24 cellular contexts compared by ENCODE assay signal in the genomic region with DNA sequence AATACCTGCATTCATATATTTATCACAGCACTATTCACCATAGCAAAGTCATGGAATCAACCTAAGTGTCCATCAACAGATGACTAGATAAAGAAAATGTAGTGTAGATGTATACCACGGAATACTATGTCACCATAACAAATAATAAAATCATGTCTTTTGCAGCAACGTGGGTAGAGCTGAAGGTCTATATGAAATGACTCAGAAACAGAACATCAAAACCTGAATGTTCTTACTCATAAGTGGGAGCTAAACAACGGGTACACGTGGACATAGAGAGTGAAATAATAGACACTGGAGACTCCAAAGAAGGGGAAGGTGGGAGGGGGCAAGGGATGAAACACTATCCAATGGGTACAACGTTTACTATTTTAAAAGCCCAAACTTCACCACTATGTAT. TPM values are rescaled to one million over a fixed set of nuclear protein-coding genes. Genes with fewer than 3 reads are reported as not detected.
A peak's percentile ranks its signal among the peaks of the same experiment; 100 is the strongest.
DNase-seq lines count a peak whose midpoint lies in the region; ATAC-seq and TF ChIP-seq lines count a peak whose summit lies in the region.
"Had no signal": no experiment of that assay in that cellular context is flagged by ENCODE, and none has a peak within 500 bp of the region (broad histone marks: within the 10 kb centered on the region; RNA-seq: fewer than 3 reads in every experiment).

No MANE protein-coding gene starts in this region.

- H3K4me1 Mint-ChIP-seq in activated T-cell treated with anti-CD3 and anti-CD28 coated beads, Interleukin-2, amount 50 U/mL, for 72 hours (ENCODE audit: low read depth), result peaks cover 55% of the 10 kb centered on the region
- peaks cover 59% of the 10 kb centered on the region for H3K4me1 Mint-ChIP-seq in central memory CD8-positive, alpha-beta T cell
- peaks cover 87% of the 10 kb centered on the region for H3K4me1 Mint-ChIP-seq in stimulated activated naive CD8-positive, alpha-beta T cell treated with anti-CD3 and anti-CD28 coated beads, Interleukin-15, Interleukin-2, amounts not matched to agents 100 ng/mL and 50 ng/mL, for 24 hours (ENCODE audit: low read depth)
- peaks cover 10% of the 10 kb centered on the region for H3K4me1 Mint-ChIP-seq in WTC11
- H3K4me1 Mint-ChIP-seq: endodermal cell had no signal

- H3K27ac Mint-ChIP-seq in activated T-cell treated with anti-CD3 and anti-CD28 coated beads, Interleukin-2, amount 50 U/mL, for 72 hours, result peak overlapping the region; percentile 44
- H3K27ac Mint-ChIP-seq in central memory CD8-positive, alpha-beta T cell (ENCODE audit: low read depth), result peak overlapping the region; percentile 26
- H3K27ac Mint-ChIP-seq in stimulated activated naive CD8-positive, alpha-beta T cell treated with anti-CD3 and anti-CD28 coated beads, Interleukin-15, Interleukin-2, amounts not matched to agents 100 ng/mL and 50 ng/mL, for 24 hours, result peak overlapping the region; percentile 75
- H3K27ac Mint-ChIP-seq in WTC11, result no peak overlapping the region

- no peaks in the 10 kb centered on the region for H3K9me3 Mint-ChIP-seq in activated T-cell treated with anti-CD3 and anti-CD28 coated beads, Interleukin-2, amount 50 U/mL, for 72 hours
- no peaks in the 10 kb centered on the region for H3K9me3 Mint-ChIP-seq in central memory CD8-positive, alpha-beta T cell
- H3K9me3 Mint-ChIP-seq in stimulated activated naive CD8-positive, alpha-beta T cell treated with anti-CD3 and anti-CD28 coated beads, Interleukin-15, Interleukin-2, amounts not matched to agents 100 ng/mL and 50 ng/mL, for 24 hours, result no peaks in the 10 kb centered on the region
- no peaks in the 10 kb centered on the region for H3K9me3 Mint-ChIP-seq in WTC11
- H3K9me3 Mint-ChIP-seq: endodermal cell had no signal

- TF ChIP-seq CTCF in adrenal gland (IDR thresholded peaks at IDR 0.05) (no peak), WTC11 (IDR thresholded peaks at IDR 0.05) (no peak)

- peaks cover 9 to 63% of the 10 kb centered on the region in 2 donors for H3K36me3 Mint-ChIP-seq in activated T-cell treated with anti-CD3 and anti-CD28 coated beads, Interleukin-2, amount 50 U/mL, for 72 hours (ENCODE audit: insufficient read depth in 2 of 2)
- peaks cover 45% of the 10 kb centered on the region for H3K36me3 Mint-ChIP-seq in central memory CD8-positive, alpha-beta T cell (ENCODE audit: insufficient read depth)
- H3K36me3 Mint-ChIP-seq in stimulated activated naive CD8-positive, alpha-beta T cell treated with anti-CD3 and anti-CD28 coated beads, Interleukin-15, Interleukin-2, amounts not matched to agents 100 ng/mL and 50 ng/mL, for 24 hours (ENCODE audit: low read depth), result peaks cover 87% of the 10 kb centered on the region
- peaks cover 59% of the 10 kb centered on the region for H3K36me3 Mint-ChIP-seq in WTC11

- H3K27ac ChIP-seq in adrenal gland, result no peak overlapping the region
- H3K27ac ChIP-seq: cardiac muscle cell, esophagus squamous epithelium, gastrocnemius medialis, hepatocyte, SK-N-MC, skin epidermis, vagina, WERI-Rb-1 had no signal

- no peaks in the 10 kb centered on the region for H3K4me1 ChIP-seq in adrenal gland (replicated peaks in 1 of 2)
- H3K4me1 ChIP-seq: vagina had no signal

- no peaks in the 10 kb centered on the region for H3K27me3 Mint-ChIP-seq in activated T-cell treated with anti-CD3 and anti-CD28 coated beads, Interleukin-2, amount 50 U/mL, for 72 hours (ENCODE audit: low read depth)
- H3K27me3 Mint-ChIP-seq in central memory CD8-positive, alpha-beta T cell, result no peaks in the 10 kb centered on the region
- no peaks in the 10 kb centered on the region for H3K27me3 Mint-ChIP-seq in stimulated activated naive CD8-positive, alpha-beta T cell treated with anti-CD3 and anti-CD28 coated beads, Interleukin-15, Interleukin-2, amounts not matched to agents 100 ng/mL and 50 ng/mL, for 24 hours
- no peaks in the 10 kb centered on the region for H3K27me3 Mint-ChIP-seq in WTC11 (ENCODE audit: low read depth)

- CTCF ChIA-PET in WTC11 (lab: Charles Lee), result no interaction called here

- no peak overlapping the region for H3K4me3 Mint-ChIP-seq in activated T-cell treated with anti-CD3 and anti-CD28 coated beads, Interleukin-2, amount 50 U/mL, for 72 hours
- no peak overlapping the region for H3K4me3 Mint-ChIP-seq in central memory CD8-positive, alpha-beta T cell
- H3K4me3 Mint-ChIP-seq in stimulated activated naive CD8-positive, alpha-beta T cell treated with anti-CD3 and anti-CD28 coated beads, Interleukin-15, Interleukin-2, amounts not matched to agents 100 ng/mL and 50 ng/mL, for 24 hours, result peak overlapping the region; percentile 26
- no peak overlapping the region for H3K4me3 Mint-ChIP-seq in WTC11
- H3K4me3 Mint-ChIP-seq: endodermal cell had no signal

- ATAC-seq in activated T-cell treated with anti-CD3 and anti-CD28 coated beads, Interleukin-2, amount 50 U/mL, for 72 hours (replicated peaks in 1 of 2), result peak; percentile 89 to 94
- ATAC-seq in central memory CD8-positive, alpha-beta T cell (replicated peaks; ENCODE audit: extremely low read depth, poor library complexity, severe bottlenecking), result no peak
- no peak for ATAC-seq in WTC11
- ATAC-seq: gastrocnemius medialis had no signal

- DNase-seq in activated T-cell treated with anti-CD3 and anti-CD28 coated beads, Interleukin-2, amount 50 U/mL, for 72 hours, result no peak
- no peak for DNase-seq in activated T-cell treated with anti-CD3 and anti-CD28 coated beads for 4 hours
- peak; percentile 52 for DNase-seq in RKO (ENCODE audit: low spot score)
- no peak for DNase-seq in central memory CD8-positive, alpha-beta T cell (ENCODE audit: low spot score in 2 of 2)
- no peak for DNase-seq in adrenal gland
- DNase-seq in WTC11 (ENCODE audit: low spot score), result no peak
- DNase-seq in NCI-H2171 (lab: John Stamatoyannopoulos, UW), result no peak
- DNase-seq: activated effector memory CD4-positive, alpha-beta T cell treated with anti-CD3 and anti-CD28 coated beads, Interleukin-2, amount 50 U/mL, for 16 hours; anterior cingulate cortex; C1 segment of cervical spinal cord; endodermal cell; esophagus squamous epithelium; gastrocnemius medialis; NCI-H187; NCI-H2227 treated with DMSO at 0.1 percent for 48 hours; NCI-H774; T-helper 9 cell; WERI-Rb-1 had no signal

- WGBS in adrenal gland, 4 donors, result 71 to 83% (median 78%) methylated on average over 5 of the region's 5 CpGs

- no peak overlapping the region for H3K4me3 ChIP-seq in adrenal gland
- H3K4me3 ChIP-seq: cardiac muscle cell, esophagus squamous epithelium, gastrocnemius medialis, hepatocyte, SK-N-MC, skin epidermis, vagina had no signal

- H3K27me3 ChIP-seq in adrenal gland, result no peaks in the 10 kb centered on the region
- H3K27me3 ChIP-seq: cardiac muscle cell, esophagus squamous epithelium, gastrocnemius medialis, hepatocyte, vagina had no signal

- H3K9me3 ChIP-seq in adrenal gland (replicated peaks in 1 of 3), result no peaks in the 10 kb centered on the region
- H3K9me3 ChIP-seq: esophagus squamous epithelium, gastrocnemius medialis, vagina had no signal

- POLR2A ChIA-PET in WTC11 (lab: Charles Lee), result no interaction called here

- intact Hi-C loops in adrenal gland (cut with DNase I), result no loop called here

- no peak for TF ChIP-seq POLR2A in adrenal gland (IDR thresholded peaks at IDR 0.05)

- H3K36me3 ChIP-seq in adrenal gland (replicated peaks in 1 of 2), result no peaks in the 10 kb centered on the region
- H3K36me3 ChIP-seq: vagina had no signal

TF ChIP-seq in WTC11, 78 proteins besides CTCF, POLR2A, EP300 and RAD21 (continues in another document):
- TF ChIP-seq RELA (CRISPR knock-in tag; IDR thresholded peaks at IDR 0.05; ENCODE audit: borderline replicate concordance), result no peak
- TF ChIP-seq JAZF1 (CRISPR knock-in tag; IDR thresholded peaks at IDR 0.05), result no peak
- no peak for TF ChIP-seq ZNF138 (CRISPR knock-in tag; conservative IDR thresholded peaks at IDR 0.05)
- TF ChIP-seq, protein P1, sequence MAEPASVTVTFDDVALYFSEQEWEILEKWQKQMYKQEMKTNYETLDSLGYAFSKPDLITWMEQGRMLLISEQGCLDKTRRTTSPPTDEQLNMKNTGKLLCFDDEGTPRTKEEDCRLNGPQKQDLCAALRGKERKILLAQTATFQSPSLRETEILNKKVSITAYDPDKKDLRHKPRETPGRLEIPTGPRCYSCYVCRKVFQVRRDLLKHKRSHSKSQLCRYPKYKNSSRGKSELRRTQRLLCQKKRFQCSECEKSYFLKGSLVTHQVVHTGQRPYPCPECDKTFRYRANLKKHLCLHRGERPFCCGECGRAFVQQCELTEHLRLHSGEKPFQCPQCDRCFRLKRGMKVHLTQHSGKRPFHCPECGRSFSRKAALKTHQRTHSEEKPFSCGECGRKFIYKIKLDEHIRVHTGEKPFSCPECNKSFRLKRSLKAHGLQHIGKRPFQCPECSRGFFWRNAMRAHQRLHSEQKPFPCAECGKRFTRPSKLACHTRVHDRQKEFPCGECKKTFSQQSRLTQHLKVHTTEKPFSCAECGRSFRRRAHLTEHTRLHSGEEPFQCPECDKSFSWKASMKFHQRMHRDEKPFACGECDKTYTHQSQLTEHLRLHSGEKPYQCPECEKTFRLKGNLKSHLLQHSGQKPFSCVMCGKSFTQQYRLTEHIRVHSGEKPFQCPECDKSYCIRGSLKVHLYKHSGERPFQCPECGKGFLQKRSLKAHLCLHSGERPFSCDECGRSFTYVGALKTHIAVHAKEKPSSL (CRISPR knock-in tag; conservative IDR thresholded peaks at IDR 0.05), result no peak
- no peak for TF ChIP-seq ZNF671 (CRISPR knock-in tag; IDR thresholded peaks at IDR 0.05)
- TF ChIP-seq ZNF232 (CRISPR knock-in tag; IDR thresholded peaks at IDR 0.05), result no peak

RNA-seq across cellular contexts. Expression of gene SLC38A1, which starts 37.9 kb away (rescaled TPM):
- total RNA-seq in activated T-cell treated with anti-CD3 and anti-CD28 coated beads, Interleukin-2, amount 50 U/mL, for 72 hours, result 100 to 1,000 TPM; 265 to 277 TPM
- total RNA-seq in adrenal gland (10 to 100 TPM in 2 of 8 donors, 1 to 10 TPM in 6; 4.5 to 14.7 (median 6.7) TPM), WTC11 (2021) (136 to 179 TPM (median 143 TPM) in 3 replicates)
- polyA plus RNA-seq in adrenal gland, result 10 to 100 TPM in 1 of 3 donors, 1 to 10 TPM in 2; 2.4 to 14.8 (median 2.9) TPM

Comparison
In these comparisons a context has a peak if more than half of its experiments do, and no peak if none do; other contexts are left out.
1. ATAC-seq: peak in activated T-cell treated with anti-CD3 and anti-CD28 coated beads, Interleukin-2, amount 50 U/mL, for 72 hours (2 of 2); none in central memory CD8-positive, alpha-beta T cell (single experiment) and WTC11 (single experiment).